Comparison of ENCODE assay signal across 16 cellular contexts in genomic region chr9:118418887-118419620, GRCh38.
DNase-seq lines count a peak whose midpoint lies in the region; ATAC-seq lines count a peak whose summit lies in the region.
"Had no signal": no experiment of that assay in that cellular context is flagged by ENCODE, and none has a peak within 500 bp of the region (broad histone marks: within the 10 kb centered on the region; RNA-seq: fewer than 3 reads in every experiment).

No MANE protein-coding gene starts in this region.

- DNase-seq in DMS53 treated with DMSO at 0.1 percent for 48 hours (lab: John Stamatoyannopoulos, UW; ENCODE audit: unreplicated experiment), result peak; percentile 86
- peak; percentile 52 for DNase-seq in M059J (ENCODE audit: low read depth)
- peak; percentile 41 for DNase-seq in kidney tubule cell (ENCODE audit: low spot score)
- DNase-seq in germinal center (ENCODE audit: low spot score), result no peak
- DNase-seq in NK-92 (lab: John Stamatoyannopoulos, UW; ENCODE audit: unreplicated experiment), result no peak
- no peak for DNase-seq in SHP77 treated with DMSO at 0.1 percent for 48 hours (lab: John Stamatoyannopoulos, UW)
- DNase-seq: activated CD4-positive, alpha-beta T cell treated with anti-CD3 and anti-CD28 coated beads, Interleukin-2, amount 50 U/mL, for 48 hours; kidney; NCI-H187 treated with DMSO at 0.1 percent for 48 hours; NCI-H526; upper lobe of left lung had no signal

- no peaks in the 10 kb centered on the region for H3K36me3 Mint-ChIP-seq in activated T-helper 17 cell treated with anti-CD3 and anti-CD28 coated beads, Interleukin-2, amount 50 U/mL, for 72 hours (ENCODE audit: low read depth)
- H3K36me3 Mint-ChIP-seq: activated naive CD4-positive, alpha-beta T cell treated with anti-CD3 and anti-CD28 coated beads, Interleukin-2, amount 50 U/mL, for 24 hours had no signal

- H3K9me3 Mint-ChIP-seq in activated T-helper 17 cell treated with anti-CD3 and anti-CD28 coated beads, Interleukin-2, amount 50 U/mL, for 72 hours, result no peaks in the 10 kb centered on the region
- H3K9me3 Mint-ChIP-seq: activated naive CD4-positive, alpha-beta T cell treated with anti-CD3 and anti-CD28 coated beads, Interleukin-2, amount 50 U/mL, for 24 hours; stimulated activated naive CD8-positive, alpha-beta T cell treated with anti-CD3 and anti-CD28 coated beads, Interleukin-15, Interleukin-2, amounts not matched to agents 100 ng/mL and 50 ng/mL, for 24 hours had no signal

- no peak overlapping the region for H3K4me3 Mint-ChIP-seq in activated T-helper 17 cell treated with anti-CD3 and anti-CD28 coated beads, Interleukin-2, amount 50 U/mL, for 72 hours
- H3K4me3 Mint-ChIP-seq: activated naive CD4-positive, alpha-beta T cell treated with anti-CD3 and anti-CD28 coated beads, Interleukin-2, amount 50 U/mL, for 24 hours; stimulated activated naive CD8-positive, alpha-beta T cell treated with anti-CD3 and anti-CD28 coated beads, Interleukin-15, Interleukin-2, amounts not matched to agents 100 ng/mL and 50 ng/mL, for 24 hours had no signal

- peak; percentile 35 for ATAC-seq in activated T-helper 17 cell treated with anti-CD3 and anti-CD28 coated beads, Interleukin-2, amount 50 U/mL, for 72 hours (replicated peaks)
- no peak for ATAC-seq in HG03565 (IDR thresholded peaks at IDR 0.05; ENCODE audit: unreplicated experiment)
- ATAC-seq: HCT116 had no signal

- H3K4me1 Mint-ChIP-seq in activated T-helper 17 cell treated with anti-CD3 and anti-CD28 coated beads, Interleukin-2, amount 50 U/mL, for 72 hours, result no peaks in the 10 kb centered on the region
- H3K4me1 Mint-ChIP-seq: activated naive CD4-positive, alpha-beta T cell treated with anti-CD3 and anti-CD28 coated beads, Interleukin-2, amount 50 U/mL, for 24 hours had no signal

- H3K27ac Mint-ChIP-seq in activated T-helper 17 cell treated with anti-CD3 and anti-CD28 coated beads, Interleukin-2, amount 50 U/mL, for 72 hours, result no peak overlapping the region
- H3K27ac Mint-ChIP-seq: activated naive CD4-positive, alpha-beta T cell treated with anti-CD3 and anti-CD28 coated beads, Interleukin-2, amount 50 U/mL, for 24 hours; stimulated activated naive CD8-positive, alpha-beta T cell treated with anti-CD3 and anti-CD28 coated beads, Interleukin-15, Interleukin-2, amounts not matched to agents 100 ng/mL and 50 ng/mL, for 24 hours had no signal

- H3K27me3 Mint-ChIP-seq in activated T-helper 17 cell treated with anti-CD3 and anti-CD28 coated beads, Interleukin-2, amount 50 U/mL, for 72 hours, result no peaks in the 10 kb centered on the region
- H3K27me3 Mint-ChIP-seq: activated naive CD4-positive, alpha-beta T cell treated with anti-CD3 and anti-CD28 coated beads, Interleukin-2, amount 50 U/mL, for 24 hours; stimulated activated naive CD8-positive, alpha-beta T cell treated with anti-CD3 and anti-CD28 coated beads, Interleukin-15, Interleukin-2, amounts not matched to agents 100 ng/mL and 50 ng/mL, for 24 hours had no signal

Comparison
In these comparisons a context has a peak if more than half of its experiments do, and no peak if none do; other contexts are left out.
1. DNase-seq: peak in DMS53 treated with DMSO at 0.1 percent for 48 hours (single experiment), M059J (single experiment) and kidney tubule cell (single experiment); none in germinal center (single experiment), NK-92 (single experiment) and SHP77 treated with DMSO at 0.1 percent for 48 hours (single experiment).